1 cellular context compared by ENCODE assay signal in genomic region chr15:40258544-40258943, GRCh38.
TF ChIP-seq lines count a peak whose summit lies in the region.

No MANE protein-coding gene starts in this region.

TF ChIP-seq in GM23338, 12 proteins besides CTCF, POLR2A, EP300 and RAD21 (continued from another document):
- TF ChIP-seq ZNF462 (CRISPR knock-in tag; IDR thresholded peaks at IDR 0.05) (no peak), NANOG (IDR thresholded peaks at IDR 0.05; ENCODE audit: borderline replicate concordance) (no peak), JUNB (IDR thresholded peaks at IDR 0.05; ENCODE audit: unreplicated experiment) (no peak), POLR2AphosphoS5 (IDR thresholded peaks at IDR 0.05; ENCODE audit: low read depth) (no peak), CREB1 (CRISPR knock-in tag; IDR thresholded peaks at IDR 0.05; ENCODE audit: low read depth) (no peak), ZNF331 (CRISPR knock-in tag; IDR thresholded peaks at IDR 0.05; ENCODE audit: low read depth) (no peak), REST (IDR thresholded peaks at IDR 0.05; ENCODE audit: unreplicated experiment) (no peak)
- TF ChIP-seq, protein P1, sequence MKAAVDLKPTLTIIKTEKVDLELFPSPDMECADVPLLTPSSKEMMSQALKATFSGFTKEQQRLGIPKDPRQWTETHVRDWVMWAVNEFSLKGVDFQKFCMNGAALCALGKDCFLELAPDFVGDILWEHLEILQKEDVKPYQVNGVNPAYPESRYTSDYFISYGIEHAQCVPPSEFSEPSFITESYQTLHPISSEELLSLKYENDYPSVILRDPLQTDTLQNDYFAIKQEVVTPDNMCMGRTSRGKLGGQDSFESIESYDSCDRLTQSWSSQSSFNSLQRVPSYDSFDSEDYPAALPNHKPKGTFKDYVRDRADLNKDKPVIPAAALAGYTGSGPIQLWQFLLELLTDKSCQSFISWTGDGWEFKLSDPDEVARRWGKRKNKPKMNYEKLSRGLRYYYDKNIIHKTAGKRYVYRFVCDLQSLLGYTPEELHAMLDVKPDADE (IDR thresholded peaks at IDR 0.05): no peak
TF ChIP-seq in GM23338: peak in this region for 0.
